ENCODE assay signal across 15 cellular contexts in genomic region chr10:30188101-30188500, GRCh38.
A peak's percentile ranks its signal among the peaks of the same experiment; 100 is the strongest.
DNase-seq lines count a peak whose midpoint lies in the region; ATAC-seq and TF ChIP-seq lines count a peak whose summit lies in the region.
"Had no signal": no experiment of that assay in that cellular context is flagged by ENCODE, and none has a peak within 500 bp of the region (broad histone marks: within the 10 kb centered on the region; RNA-seq: fewer than 3 reads in every experiment).

No MANE protein-coding gene starts in this region.

- 68 to 69% methylated on average over 3 of the region's 3 CpGs for WGBS in thyroid gland, 2 donors

- H3K36me3 ChIP-seq in ascending aorta = no peaks in the 10 kb centered on the region
- no peaks in the 10 kb centered on the region for H3K36me3 ChIP-seq in muscle layer of colon (ENCODE audit: insufficient read depth, low read length)
- H3K36me3 ChIP-seq in thyroid gland = no peaks in the 10 kb centered on the region
- no peaks in the 10 kb centered on the region for H3K36me3 ChIP-seq in naive thymus-derived CD4-positive, alpha-beta T cell (ENCODE audit: control insufficient read depth in 2 of 3, insufficient read depth in 3 of 3, low read length in 3 of 3)

- H3K9ac ChIP-seq in muscle layer of colon (ENCODE audit: low read length) = no peak overlapping the region

- no peak overlapping the region for H3K4me3 Mint-ChIP-seq in naive thymus-derived CD4-positive, alpha-beta T cell
- no peak overlapping the region for H3K4me3 Mint-ChIP-seq in HFFc6
- H3K4me3 Mint-ChIP-seq: CD4-positive, CD25-positive, alpha-beta regulatory T cell had no signal

- intact Hi-C loops in ascending aorta (cut with DNase I) (loop anchor here (5.0 kb wide), 1 partner anchor 131 kb away; the partner anchor contains the start of gene JCAD), thyroid gland (cut with DNase I) (no loop called here)
- intact Hi-C loops in naive thymus-derived CD4-positive, alpha-beta T cell (cut with micrococcal nuclease) = no loop called here

- ATAC-seq in naive thymus-derived CD4-positive, alpha-beta T cell = no peak
- ATAC-seq: left colon had no signal

- DNase-seq in ascending aorta (ENCODE audit: low spot score in 2 of 2) (no peak), glomerular endothelial cell (ENCODE audit: extremely low read depth, low read depth, low spot score) (peak; percentile 81), thyroid gland (no peak), activated gamma-delta T cell treated with Interleukin-2 at 50 U/mL for 16 hours (no peak), HFFc6 (no peak)
- DNase-seq in naive thymus-derived CD4-positive, alpha-beta T cell = no peak
- DNase-seq: activated CD8-positive, alpha-beta memory T cell treated with anti-CD3 and anti-CD28 coated beads for 24 hours; activated gamma-delta T cell; caudate nucleus; CD4-positive, CD25-positive, alpha-beta regulatory T cell; left colon; NCI-H2171; nucleus accumbens; SHP77 treated with DMSO at 0.1 percent for 48 hours had no signal

- H3K27ac Mint-ChIP-seq in naive thymus-derived CD4-positive, alpha-beta T cell = no peak overlapping the region
- no peak overlapping the region for H3K27ac Mint-ChIP-seq in HFFc6
- H3K27ac Mint-ChIP-seq: CD4-positive, CD25-positive, alpha-beta regulatory T cell had no signal

- H3K27ac ChIP-seq in ascending aorta (peak overlapping the region; percentile 22 to 31), muscle layer of colon (ENCODE audit: low read depth, low read length) (peak overlapping the region; percentile 71), thyroid gland (peak overlapping the region; percentile 18 to 62 (median 61))
- H3K27ac ChIP-seq in naive thymus-derived CD4-positive, alpha-beta T cell (ENCODE audit: low read depth, low read length) = no peak overlapping the region

- TF ChIP-seq CTCF in ascending aorta (IDR thresholded peaks at IDR 0.05) (no peak), thyroid gland (IDR thresholded peaks at IDR 0.05) (no peak), HFFc6 (IDR thresholded peaks at IDR 0.05) (no peak)

- no peaks in the 10 kb centered on the region for H3K9me3 Mint-ChIP-seq in naive thymus-derived CD4-positive, alpha-beta T cell
- H3K9me3 Mint-ChIP-seq in HFFc6 = no peaks in the 10 kb centered on the region; the same call in 1 of the 2 replicates
- H3K9me3 Mint-ChIP-seq: CD4-positive, CD25-positive, alpha-beta regulatory T cell had no signal

- POLR2A ChIA-PET in naive thymus-derived CD4-positive, alpha-beta T cell (lab: Charles Lee) = no interaction called here

- H3K36me3 Mint-ChIP-seq in naive thymus-derived CD4-positive, alpha-beta T cell = no peaks in the 10 kb centered on the region
- no peaks in the 10 kb centered on the region; the same call in 1 of the 2 replicates for H3K36me3 Mint-ChIP-seq in HFFc6 (ENCODE audit: low read depth)
- H3K36me3 Mint-ChIP-seq: CD4-positive, CD25-positive, alpha-beta regulatory T cell had no signal

- H3K9me3 ChIP-seq in ascending aorta (no peaks in the 10 kb centered on the region), muscle layer of colon (ENCODE audit: low read length) (no peaks in the 10 kb centered on the region), thyroid gland (no peaks in the 10 kb centered on the region)
- no peaks in the 10 kb centered on the region for H3K9me3 ChIP-seq in naive thymus-derived CD4-positive, alpha-beta T cell (ENCODE audit: control insufficient read depth in 2 of 3, low read length in 3 of 3)

- no peak overlapping the region for H3K4me3 ChIP-seq in ascending aorta
- no peak overlapping the region for H3K4me3 ChIP-seq in muscle layer of colon (ENCODE audit: low read depth in 1 of 2, low read length in 2 of 2)
- H3K4me3 ChIP-seq in thyroid gland (replicated peaks in 1 of 3) = no peak overlapping the region
- H3K4me3 ChIP-seq in naive thymus-derived CD4-positive, alpha-beta T cell (ENCODE audit: low read length) = no peak overlapping the region

- peaks cover 0 to 10% (median 4%) of the 10 kb centered on the region in 5 donors for H3K27me3 Mint-ChIP-seq in naive thymus-derived CD4-positive, alpha-beta T cell
- H3K27me3 Mint-ChIP-seq in HFFc6 (ENCODE audit: insufficient read depth) = peaks cover 16% of the 10 kb centered on the region

- H3K4me1 ChIP-seq in ascending aorta (peaks cover 6 to 33% of the 10 kb centered on the region in 2 donors), muscle layer of colon (ENCODE audit: insufficient read depth, low read length) (peaks cover 67% of the 10 kb centered on the region), thyroid gland (peaks cover 7 to 24% of the 10 kb centered on the region in 2 donors)
- H3K4me1 ChIP-seq in naive thymus-derived CD4-positive, alpha-beta T cell (ENCODE audit: control insufficient read depth in 2 of 2, insufficient read depth in 2 of 2, low read length in 2 of 2) = no peaks in the 10 kb centered on the region

- H3K27me3 ChIP-seq in ascending aorta (no peaks in the 10 kb centered on the region), muscle layer of colon (ENCODE audit: control insufficient read depth in 1 of 2, insufficient read depth in 2 of 2, low read length in 2 of 2) (no peaks in the 10 kb centered on the region), thyroid gland (no peaks in the 10 kb centered on the region)
- no peaks in the 10 kb centered on the region for H3K27me3 ChIP-seq in naive thymus-derived CD4-positive, alpha-beta T cell (ENCODE audit: control insufficient read depth in 2 of 2, insufficient read depth in 2 of 2, low read length in 2 of 2)

- no peak for TF ChIP-seq POLR2A in thyroid gland (IDR thresholded peaks at IDR 0.05)

- CTCF ChIA-PET in naive thymus-derived CD4-positive, alpha-beta T cell (lab: Charles Lee) = no interaction called here

- H3K4me1 Mint-ChIP-seq in naive thymus-derived CD4-positive, alpha-beta T cell = peaks cover 0 to 6% (median 0%) of the 10 kb centered on the region in 7 donors
- peaks cover 58% of the 10 kb centered on the region for H3K4me1 Mint-ChIP-seq in HFFc6 (ENCODE audit: low read depth)
- H3K4me1 Mint-ChIP-seq: CD4-positive, CD25-positive, alpha-beta regulatory T cell had no signal
